ENCODE assay signal across 8 cellular contexts in genomic region chr10:81179805-81180452, GRCh38.
A peak's percentile ranks its signal among the peaks of the same experiment; 100 is the strongest.
DNase-seq lines count a peak whose midpoint lies in the region; ATAC-seq and TF ChIP-seq lines count a peak whose summit lies in the region.

No MANE protein-coding gene starts in this region.

- peaks cover 3% of the 10 kb centered on the region for H3K9me3 Mint-ChIP-seq in activated naive CD8-positive, alpha-beta T cell treated with anti-CD3 and anti-CD28 coated beads for 36 hours

- peak; percentile 1 for DNase-seq in NCI-H82 treated with DMSO at 0.1 percent for 48 hours (lab: John Stamatoyannopoulos, UW; ENCODE audit: unreplicated experiment)
- peak; percentile 5 for DNase-seq in iPS DF 19.7 (ENCODE audit: low read depth, low spot score)
- no peak for DNase-seq in activated naive CD8-positive, alpha-beta T cell treated with anti-CD3 and anti-CD28 coated beads for 36 hours
- no peak for DNase-seq in NCI-H1694 treated with DMSO at 0.1 percent for 48 hours (lab: John Stamatoyannopoulos, UW)
- DNase-seq in activated naive CD4-positive, alpha-beta T cell treated with anti-CD3 and anti-CD28 coated beads, Interleukin-2, amount 50 U/mL, for 16 hours: no peak

- no peaks in the 10 kb centered on the region for H3K36me3 Mint-ChIP-seq in activated naive CD8-positive, alpha-beta T cell treated with anti-CD3 and anti-CD28 coated beads for 36 hours

- H3K27me3 Mint-ChIP-seq in activated naive CD8-positive, alpha-beta T cell treated with anti-CD3 and anti-CD28 coated beads for 36 hours: no peaks in the 10 kb centered on the region

- H3K4me3 Mint-ChIP-seq in activated naive CD8-positive, alpha-beta T cell treated with anti-CD3 and anti-CD28 coated beads for 36 hours: no peak overlapping the region

- no peaks in the 10 kb centered on the region for H3K4me1 Mint-ChIP-seq in activated naive CD8-positive, alpha-beta T cell treated with anti-CD3 and anti-CD28 coated beads for 36 hours

- peak; percentile 82 for ATAC-seq in GM18505 (IDR thresholded peaks at IDR 0.05; ENCODE audit: unreplicated experiment)
- peak; percentile 73 for ATAC-seq in HG02763 (IDR thresholded peaks at IDR 0.05; ENCODE audit: unreplicated experiment)
- no peak for ATAC-seq in activated CD4-positive, CD25-positive, alpha-beta regulatory T cell treated with anti-CD3 and anti-CD28 coated beads, Interleukin-2, amount 50 U/mL, for 24 hours

- no peak for TF ChIP-seq POLR2A in GM18505 (IDR thresholded peaks at IDR 0.05; ENCODE audit: borderline replicate concordance, extremely low read depth, insufficient read depth, insufficient read length)

- H3K27ac Mint-ChIP-seq in activated naive CD8-positive, alpha-beta T cell treated with anti-CD3 and anti-CD28 coated beads for 36 hours: no peak overlapping the region

Comparison
In these comparisons a context has a peak if more than half of its experiments do, and no peak if none do; other contexts are left out.
1. ATAC-seq: peak in GM18505 (single experiment) and HG02763 (single experiment); none in activated CD4-positive, CD25-positive, alpha-beta regulatory T cell treated with anti-CD3 and anti-CD28 coated beads, Interleukin-2, amount 50 U/mL, for 24 hours (0 of 2).
2. DNase-seq: peak in NCI-H82 treated with DMSO at 0.1 percent for 48 hours (single experiment) and iPS DF 19.7 (single experiment); none in activated naive CD8-positive, alpha-beta T cell treated with anti-CD3 and anti-CD28 coated beads for 36 hours (single experiment), NCI-H1694 treated with DMSO at 0.1 percent for 48 hours (single experiment) and activated naive CD4-positive, alpha-beta T cell treated with anti-CD3 and anti-CD28 coated beads, Interleukin-2, amount 50 U/mL, for 16 hours (single experiment).